In the genomic region with DNA sequence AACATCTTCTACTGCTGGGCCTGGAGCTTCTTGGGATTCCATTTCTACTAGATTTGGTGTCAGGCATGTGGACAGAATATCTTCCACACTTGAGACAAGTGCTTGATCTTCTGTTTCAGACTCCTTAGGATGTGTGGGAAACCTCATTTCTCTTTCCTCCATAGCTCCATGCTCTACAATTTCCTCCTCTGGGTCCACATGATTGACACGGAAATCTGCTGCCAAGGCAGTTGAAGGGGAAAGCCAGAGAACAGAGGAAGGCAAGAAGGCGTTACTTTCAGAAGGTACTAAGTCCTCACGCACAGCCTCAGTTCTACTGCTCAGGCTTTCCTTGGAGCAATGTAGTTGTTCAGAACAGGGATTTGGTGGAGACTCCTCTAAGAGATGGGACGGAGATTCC, we compare ENCODE assay signal across 23 cellular contexts. TPM values are rescaled to one million over a fixed set of nuclear protein-coding genes. Genes with fewer than 3 reads are reported as not detected.
A peak's percentile ranks its signal among the peaks of the same experiment; 100 is the strongest.
DNase-seq lines count a peak whose midpoint lies in the region; ATAC-seq, FAIRE-seq and TF ChIP-seq lines count a peak whose summit lies in the region.
"Had no signal": no experiment of that assay in that cellular context is flagged by ENCODE, and none has a peak within 500 bp of the region (broad histone marks: within the 10 kb centered on the region; RNA-seq: fewer than 3 reads in every experiment).

No MANE protein-coding gene starts in this region.

- peak overlapping the region; percentile 47 for H3K4me3 Mint-ChIP-seq in natural killer cell treated with Interleukin-12 subunit alpha and Interleukin-12 subunit beta and Interleukin-15 and Interleukin-18, amount 100 ng/mL, for 72 hours
- H3K4me3 Mint-ChIP-seq in natural killer cell, result no peak overlapping the region
- H3K4me3 Mint-ChIP-seq: CD4-positive, alpha-beta T cell; GM23338 had no signal

- no peak for DNase-seq in natural killer cell treated with Interleukin-12 subunit alpha and Interleukin-12 subunit beta and Interleukin-15 and Interleukin-18, amount 100 ng/mL, for 72 hours (ENCODE audit: low spot score)
- DNase-seq in natural killer cell, result no peak
- no peak for DNase-seq in GM12878 (ENCODE audit: low read depth, low spot score)
- no peak for DNase-seq in NCI-H187 treated with DMSO at 0.1 percent for 48 hours (lab: John Stamatoyannopoulos, UW)
- DNase-seq: ACHN; CD4-positive, alpha-beta T cell; COR-L47; DMS 273 treated with DMSO at 0.1 percent for 48 hours; DMS79 treated with DMSO at 0.1 percent for 48 hours; KG1; NCI-H1105; NCI-H2081; NCI-H2171; NCI-H524 treated with DMSO at 0.1 percent for 48 hours; NCI-H82; Peyer's patch had no signal

- no peak for TF ChIP-seq POLR2A in GM12878 (IDR thresholded peaks at IDR 0.05; ENCODE audit: low read depth, low read length)

- no peak overlapping the region for H3K27ac ChIP-seq in GM12878 (ENCODE audit: control insufficient read depth, insufficient read depth)
- H3K27ac ChIP-seq: BLaER1, HL-60, Peyer's patch, SJSA1 had no signal

- peaks cover 9% of the 10 kb centered on the region for H3K79me2 ChIP-seq in GM12878 (ENCODE audit: control insufficient read depth, insufficient read depth, low read length)

- peak overlapping the region in 1 of 2 donors; percentile 55 for H3K27ac Mint-ChIP-seq in natural killer cell treated with Interleukin-12 subunit alpha and Interleukin-12 subunit beta and Interleukin-15 and Interleukin-18, amount 100 ng/mL, for 72 hours
- no peak overlapping the region for H3K27ac Mint-ChIP-seq in natural killer cell
- H3K27ac Mint-ChIP-seq: CD4-positive, alpha-beta T cell; GM23338 had no signal

- H3K9ac ChIP-seq in GM12878 (ENCODE audit: control insufficient read depth, insufficient read depth, low read length), result no peak overlapping the region
- H3K9ac ChIP-seq: BLaER1 had no signal

- no peaks in the 10 kb centered on the region for H3K27me3 Mint-ChIP-seq in natural killer cell treated with Interleukin-12 subunit alpha and Interleukin-12 subunit beta and Interleukin-15 and Interleukin-18, amount 100 ng/mL, for 72 hours
- H3K27me3 Mint-ChIP-seq in natural killer cell (ENCODE audit: low read depth in 2 of 2), result no peaks in the 10 kb centered on the region
- H3K27me3 Mint-ChIP-seq: CD4-positive, alpha-beta T cell had no signal

- no peaks in the 10 kb centered on the region for H4K20me1 ChIP-seq in GM12878 (ENCODE audit: control insufficient read depth, insufficient read depth)

- no peak for TF ChIP-seq RAD21 in GM12878 (IDR thresholded peaks at IDR 0.05; ENCODE audit: insufficient read depth, low read depth, low read length)

- H3K4me1 ChIP-seq in GM12878 (ENCODE audit: control insufficient read depth, insufficient read depth, low read length), result no peaks in the 10 kb centered on the region
- H3K4me1 ChIP-seq: Peyer's patch, SJSA1 had no signal

- no peaks in the 10 kb centered on the region for H3K27me3 ChIP-seq in GM12878 (replicated peaks in 1 of 2; ENCODE audit: control insufficient read depth in 2 of 2, insufficient read depth in 2 of 2, low read length in 1 of 2)
- H3K27me3 ChIP-seq: BLaER1, Peyer's patch, SJSA1 had no signal

- 84% methylated on average over 4 of the region's 4 CpGs for WGBS in GM12878 (ENCODE audit: insufficient coverage, insufficient replicate concordance, low lambda C conversion rate, missing lambda C conversion rate)

- SMC1A ChIA-PET in GM12878 (lab: Charles Lee; ENCODE audit: uncharacterized antibody, unreplicated experiment), result interaction anchor here (1.5 to 3.7 kb wide), 6 partner anchors 10 to 119 kb away, joined by 3 to 25 read pairs (median 6); a partner anchor contains a TSS

- no peak for FAIRE-seq in GM12878 (lab: Jason Lieb, UNC)

- H3K4me2 ChIP-seq in GM12878 (ENCODE audit: control insufficient read depth, insufficient read depth), result no peak overlapping the region
- H3K4me2 ChIP-seq: BLaER1, GM23338 had no signal

- H3K4me1 Mint-ChIP-seq in natural killer cell treated with Interleukin-12 subunit alpha and Interleukin-12 subunit beta and Interleukin-15 and Interleukin-18, amount 100 ng/mL, for 72 hours (ENCODE audit: low read depth in 2 of 2), result peaks cover under 1 to 13% of the 10 kb centered on the region in 2 donors
- no peaks in the 10 kb centered on the region for H3K4me1 Mint-ChIP-seq in natural killer cell

- TF ChIP-seq CTCF in natural killer cell (IDR thresholded peaks at IDR 0.05) (no peak), GM12878 (IDR thresholded peaks at IDR 0.05 in 2 of 3, conservative IDR thresholded peaks at IDR 0.05 in 1 of 3; ENCODE audit: control insufficient read depth in 2 of 3, extremely low read depth in 1 of 3, insufficient read depth in 1 of 3, low read depth in 3 of 3, low read length in 3 of 3) (no peak)

- intact Hi-C loops in natural killer cell (cut with micrococcal nuclease) (no loop called here), GM12878 (cut with micrococcal nuclease; ENCODE audit: unreplicated experiment) (no loop called here)

- BruUV-seq in GM12878 (replicated peaks; lab: Mats Ljungman, UMichigan), result TSS peak; percentile 48

- POLR2A ChIA-PET in GM12878 (lab: Charles Lee), result interaction anchor here (0.8 to 8.1 kb wide), 6 partner anchors 14 to 148 kb away, joined by 3 to 91 read pairs (median 5); a partner anchor contains a TSS

- in situ Hi-C loops in GM12878 (cut with MboI), result no loop called here

- CTCF ChIA-PET in GM12878 (lab: Yijun Ruan, JAX), result interaction anchor here (0.8 to 1.5 kb wide), 5 partner anchors 9 to 51 kb away, joined by 4 read pairs; no protein-coding TSS in a partner anchor

- ATAC-seq in natural killer cell treated with Interleukin-12 subunit alpha and Interleukin-12 subunit beta and Interleukin-15 and Interleukin-18, amount 100 ng/mL, for 72 hours, result peak in 1 of 2 donors; percentile 61
- ATAC-seq in natural killer cell (no peak), GM12878 (no peak), HG03139 (IDR thresholded peaks at IDR 0.05; ENCODE audit: unreplicated experiment) (no peak)
- ATAC-seq: GM23338, Right ventricle myocardium inferior had no signal

- H3K36me3 ChIP-seq in GM12878 (ENCODE audit: control insufficient read depth in 2 of 2, insufficient read depth in 2 of 2, low read length in 1 of 2), result peaks cover 16 to 33% of the 10 kb centered on the region in 2 experiments

- no peaks in the 10 kb centered on the region for H3K9me3 ChIP-seq in GM12878 (replicated peaks; ENCODE audit: control insufficient read depth, insufficient read depth, low read length)
- H3K9me3 ChIP-seq: BLaER1, HAP-1, Peyer's patch, SJSA1 had no signal

- H3K4me3 ChIP-seq in GM12878, result no peak overlapping the region
- H3K4me3 ChIP-seq: BLaER1, GM23338, HAP-1, Peyer's patch, SJSA1 had no signal

- RAD21 ChIA-PET in GM12878 (lab: Charles Lee; ENCODE audit: unreplicated experiment), result interaction anchor here (1.2 to 2.6 kb wide), 3 partner anchors 13 to 44 kb away, joined by 4 to 11 read pairs (median 9); a partner anchor contains a TSS

- TF ChIP-seq EP300 in GM12878 (IDR thresholded peaks at IDR 0.05; ENCODE audit: borderline replicate concordance in 1 of 2, control insufficient read depth in 1 of 2, low read depth in 2 of 2, low read length in 2 of 2), result no peak

- H3K9me3 Mint-ChIP-seq in natural killer cell treated with Interleukin-12 subunit alpha and Interleukin-12 subunit beta and Interleukin-15 and Interleukin-18, amount 100 ng/mL, for 72 hours, result no peaks in the 10 kb centered on the region
- H3K9me3 Mint-ChIP-seq in natural killer cell, result no peaks in the 10 kb centered on the region
- H3K9me3 Mint-ChIP-seq: CD4-positive, alpha-beta T cell; GM23338 had no signal

- H2AFZ ChIP-seq in GM12878 (ENCODE audit: control insufficient read depth, low read depth, low read length), result no peak overlapping the region
- H2AFZ ChIP-seq: GM23338 had no signal

- H3K36me3 Mint-ChIP-seq in natural killer cell treated with Interleukin-12 subunit alpha and Interleukin-12 subunit beta and Interleukin-15 and Interleukin-18, amount 100 ng/mL, for 72 hours, result peaks cover 9% of the 10 kb centered on the region
- H3K36me3 Mint-ChIP-seq in natural killer cell, result no peaks in the 10 kb centered on the region

RNA-seq across cellular contexts. Expression of a gene that starts 6.6 kb away (rescaled TPM):
- 100 to 1,000 TPM in 1 of 2 donors, 10 to 100 TPM in 1; 80.7 to 198 TPM for total RNA-seq in natural killer cell treated with Interleukin-12 subunit alpha and Interleukin-12 subunit beta and Interleukin-15 and Interleukin-18, amount 100 ng/mL, for 72 hours
- total RNA-seq in natural killer cell, result 10 to 100 TPM; 18.0 to 19.6 (median 19.3) TPM
- 95.7 and 98.8 TPM in 2 replicates for total RNA-seq in GM12878 (2013; cell fraction: nucleolus; rRNA removed)
- total RNA-seq in GM12878 (2014; rRNA removed), result 101 and 102 TPM in 2 replicates
- 108 TPM in 2 replicates for total RNA-seq in GM12878 (2014; rRNA removed; fragmentation: Illumina TruSeq; extraction: Trizol)
- 103 TPM in 2 replicates for total RNA-seq in GM12878 (2021)
- polyA plus RNA-seq in GM12878 (2011; ENCODE audit: low read depth), result 44.0 TPM
- 161 and 166 TPM in 2 replicates for polyA plus RNA-seq in GM12878 (2011; rRNA removed)
- polyA plus RNA-seq in GM12878 (2011; cell fraction: cytosol; rRNA removed), result 122 and 127 TPM in 2 replicates
- 310 and 371 TPM in 2 replicates for polyA plus RNA-seq in GM12878 (2011; cell fraction: nucleus; rRNA removed)
- 56.6 and 69.1 TPM in 2 replicates for polyA plus RNA-seq in GM12878 (2012)
- polyA plus RNA-seq in GM12878 (2014; fragmentation: Illumina TruSeq; extraction: Trizol), result 96.2 and 101 TPM in 2 replicates
- polyA plus RNA-seq in GM12878 (2014; fragmentation: Nextera tagmentation; extraction: Ambion mirVana), result 100 to 1,000 TPM in 1 of 2 experiments, 10 to 100 TPM in 1; 73.5 to 139 TPM
- 84.4 and 86.9 TPM in 2 replicates for polyA plus RNA-seq in GM12878 (2014; rRNA removed)
- polyA plus RNA-seq in GM12878 (2016; fragmentation: Nextera tagmentation; extraction: Ambion mirVana), result 100 to 1,000 TPM; 167 to 171 TPM
- polyA minus RNA-seq in GM12878 (2011; rRNA and poly(A)+ RNA removed), result 126 and 150 TPM in 2 replicates
- polyA minus RNA-seq in GM12878 (2011; cell fraction: cytosol; rRNA and poly(A)+ RNA removed), result 76.2 and 81.5 TPM in 2 replicates
- polyA minus RNA-seq in GM12878 (2011; cell fraction: nucleus; rRNA and poly(A)+ RNA removed), result 168 and 169 TPM in 2 replicates

RNA-seq across cellular contexts. Expression of a gene that starts 15.6 kb away (rescaled TPM):
- total RNA-seq in natural killer cell treated with Interleukin-12 subunit alpha and Interleukin-12 subunit beta and Interleukin-15 and Interleukin-18, amount 100 ng/mL, for 72 hours, result 100 to 1,000 TPM in 1 of 2 donors, 10 to 100 TPM in 1; 36.8 to 164 TPM
- total RNA-seq in natural killer cell (10 to 100 TPM; 18.2 to 25.4 (median 23.0) TPM), GM12878 (2014; rRNA removed) (110 and 119 TPM in 2 replicates), GM12878 (2014; rRNA removed; fragmentation: Illumina TruSeq; extraction: Trizol) (55.9 and 62.4 TPM in 2 replicates), GM12878 (2021) (59.9 and 71.4 TPM in 2 replicates)
- total RNA-seq in GM12878 (2013; cell fraction: nucleolus; rRNA removed), result 72.5 and 78.6 TPM in 2 replicates
- 279 TPM for polyA plus RNA-seq in GM12878 (2011; ENCODE audit: low read depth)
- polyA plus RNA-seq in GM12878 (2011; rRNA removed) (109 and 268 TPM in 2 replicates), GM12878 (2014; fragmentation: Illumina TruSeq; extraction: Trizol) (62.1 and 89.8 TPM in 2 replicates), GM12878 (2014; fragmentation: Nextera tagmentation; extraction: Ambion mirVana) (100 to 1,000 TPM in 1 of 2 experiments, 10 to 100 TPM in 1; 66.6 to 107 TPM), GM12878 (2014; rRNA removed) (121 and 140 TPM in 2 replicates), GM12878 (2016; fragmentation: Nextera tagmentation; extraction: Ambion mirVana) (10 to 100 TPM; 16.0 to 19.3 TPM)
- polyA plus RNA-seq in GM12878 (2011; cell fraction: cytosol; rRNA removed), result 315 and 402 TPM in 2 replicates
- polyA plus RNA-seq in GM12878 (2011; cell fraction: nucleus; rRNA removed), result 308 and 460 TPM in 2 replicates
- polyA plus RNA-seq in GM12878 (2012), result 312 and 405 TPM in 2 replicates
- 274 and 308 TPM in 2 replicates for polyA minus RNA-seq in GM12878 (2011; rRNA and poly(A)+ RNA removed)
- polyA minus RNA-seq in GM12878 (2011; cell fraction: cytosol; rRNA and poly(A)+ RNA removed), result 52.6 and 67.9 TPM in 2 replicates
- 59.0 and 74.1 TPM in 2 replicates for polyA minus RNA-seq in GM12878 (2011; cell fraction: nucleus; rRNA and poly(A)+ RNA removed)

RNA-seq across cellular contexts. Expression of a gene that starts 20.9 kb away (rescaled TPM):
- total RNA-seq in natural killer cell treated with Interleukin-12 subunit alpha and Interleukin-12 subunit beta and Interleukin-15 and Interleukin-18, amount 100 ng/mL, for 72 hours, result 10 to 100 TPM; 74.9 to 93.2 TPM
- total RNA-seq in natural killer cell (10 to 100 TPM; 88.3 to 95.3 (median 92.3) TPM), GM12878 (2014; rRNA removed) (54.7 and 55.1 TPM in 2 replicates), GM12878 (2014; rRNA removed; fragmentation: Illumina TruSeq; extraction: Trizol) (32.8 and 36.0 TPM in 2 replicates), GM12878 (2021) (71.3 and 73.7 TPM in 2 replicates)
- total RNA-seq in GM12878 (2013; cell fraction: nucleolus; rRNA removed), result 125 and 128 TPM in 2 replicates
- 37.0 TPM for polyA plus RNA-seq in GM12878 (2011; ENCODE audit: low read depth)
- polyA plus RNA-seq in GM12878 (2011; rRNA removed) (32.2 and 41.7 TPM in 2 replicates), GM12878 (2014; fragmentation: Illumina TruSeq; extraction: Trizol) (62.0 and 70.6 TPM in 2 replicates), GM12878 (2014; fragmentation: Nextera tagmentation; extraction: Ambion mirVana) (10 to 100 TPM; 27.5 to 32.2 TPM), GM12878 (2014; rRNA removed) (46.8 and 47.0 TPM in 2 replicates), GM12878 (2016; fragmentation: Nextera tagmentation; extraction: Ambion mirVana) (10 to 100 TPM; 67.9 to 71.8 TPM)
- 80.6 and 93.3 TPM in 2 replicates for polyA plus RNA-seq in GM12878 (2011; cell fraction: cytosol; rRNA removed)
- 105 and 109 TPM in 2 replicates for polyA plus RNA-seq in GM12878 (2011; cell fraction: nucleus; rRNA removed)
- polyA plus RNA-seq in GM12878 (2012), result 64.2 and 67.9 TPM in 2 replicates
- 35.0 and 59.7 TPM in 2 replicates for polyA minus RNA-seq in GM12878 (2011; rRNA and poly(A)+ RNA removed)
- polyA minus RNA-seq in GM12878 (2011; cell fraction: cytosol; rRNA and poly(A)+ RNA removed), result 27.9 and 28.9 TPM in 2 replicates
- polyA minus RNA-seq in GM12878 (2011; cell fraction: nucleus; rRNA and poly(A)+ RNA removed), result 28.0 and 40.9 TPM in 2 replicates

RNA-seq across cellular contexts. Expression of a gene that starts 21.7 kb away (rescaled TPM):
- 100 to 1,000 TPM in 1 of 2 donors, 10 to 100 TPM in 1; 34.4 to 108 TPM for total RNA-seq in natural killer cell treated with Interleukin-12 subunit alpha and Interleukin-12 subunit beta and Interleukin-15 and Interleukin-18, amount 100 ng/mL, for 72 hours
- total RNA-seq in natural killer cell (10 to 100 TPM in 2 of 3 donors, 1 to 10 TPM in 1; 10.0 to 14.6 (median 14.0) TPM), GM12878 (2014; rRNA removed) (8.5 and 9.2 TPM in 2 replicates), GM12878 (2014; rRNA removed; fragmentation: Illumina TruSeq; extraction: Trizol) (8.4 and 9.0 TPM in 2 replicates), GM12878 (2021) (11.3 and 13.0 TPM in 2 replicates)
- 109 and 119 TPM in 2 replicates for total RNA-seq in GM12878 (2013; cell fraction: nucleolus; rRNA removed)
- polyA plus RNA-seq in GM12878 (2011; ENCODE audit: low read depth), result 5.3 TPM
- polyA plus RNA-seq in GM12878 (2011; rRNA removed) (18.6 and 22.4 TPM in 2 replicates), GM12878 (2014; fragmentation: Illumina TruSeq; extraction: Trizol) (12.7 and 13.9 TPM in 2 replicates), GM12878 (2014; fragmentation: Nextera tagmentation; extraction: Ambion mirVana) (1 to 10 TPM in 1 of 2 experiments, under 1 TPM in 1; 0.52 to 1.0 TPM), GM12878 (2014; rRNA removed) (13.2 and 18.0 TPM in 2 replicates), GM12878 (2016; fragmentation: Nextera tagmentation; extraction: Ambion mirVana) (1 to 10 TPM; 1.7 to 3.6 TPM)
- 12.7 and 16.3 TPM in 2 replicates for polyA plus RNA-seq in GM12878 (2011; cell fraction: cytosol; rRNA removed)
- polyA plus RNA-seq in GM12878 (2011; cell fraction: nucleus; rRNA removed), result 103 and 108 TPM in 2 replicates
- polyA plus RNA-seq in GM12878 (2012), result 4.7 and 6.5 TPM in 2 replicates
- 21.1 and 26.9 TPM in 2 replicates for polyA minus RNA-seq in GM12878 (2011; rRNA and poly(A)+ RNA removed)
- polyA minus RNA-seq in GM12878 (2011; cell fraction: cytosol; rRNA and poly(A)+ RNA removed), result 2.7 and 4.6 TPM in 2 replicates
- 28.4 and 39.0 TPM in 2 replicates for polyA minus RNA-seq in GM12878 (2011; cell fraction: nucleus; rRNA and poly(A)+ RNA removed)

RNA-seq across cellular contexts. Expression of a gene that starts 39.8 kb away (rescaled TPM):
- 100 to 1,000 TPM; 104 to 135 TPM for total RNA-seq in natural killer cell treated with Interleukin-12 subunit alpha and Interleukin-12 subunit beta and Interleukin-15 and Interleukin-18, amount 100 ng/mL, for 72 hours
- total RNA-seq in natural killer cell, result 100 to 1,000 TPM in 1 of 3 donors, 10 to 100 TPM in 2; 79.1 to 106 (median 79.3) TPM
- 161 and 194 TPM in 2 replicates for total RNA-seq in GM12878 (2013; cell fraction: nucleolus; rRNA removed)
- 109 and 117 TPM in 2 replicates for total RNA-seq in GM12878 (2014; rRNA removed)
- 45.6 and 47.2 TPM in 2 replicates for total RNA-seq in GM12878 (2014; rRNA removed; fragmentation: Illumina TruSeq; extraction: Trizol)
- total RNA-seq in GM12878 (2021), result 70.7 and 75.6 TPM in 2 replicates
- polyA plus RNA-seq in GM12878 (2011; ENCODE audit: low read depth), result 22.1 TPM
- polyA plus RNA-seq in GM12878 (2011; rRNA removed), result 275 and 436 TPM in 2 replicates
- polyA plus RNA-seq in GM12878 (2011; cell fraction: cytosol; rRNA removed), result 263 and 384 TPM in 2 replicates
- 704 and 944 TPM in 2 replicates for polyA plus RNA-seq in GM12878 (2011; cell fraction: nucleus; rRNA removed)
- polyA plus RNA-seq in GM12878 (2012), result 46.6 and 60.8 TPM in 2 replicates
- polyA plus RNA-seq in GM12878 (2014; fragmentation: Illumina TruSeq; extraction: Trizol), result 28.9 and 68.4 TPM in 2 replicates
- polyA plus RNA-seq in GM12878 (2014; fragmentation: Nextera tagmentation; extraction: Ambion mirVana), result 1 to 10 TPM; 2.7 to 7.4 TPM
- polyA plus RNA-seq in GM12878 (2014; rRNA removed), result 126 and 135 TPM in 2 replicates
- polyA plus RNA-seq in GM12878 (2016; fragmentation: Nextera tagmentation; extraction: Ambion mirVana), result 10 to 100 TPM; 38.5 to 46.1 TPM
- polyA minus RNA-seq in GM12878 (2011; rRNA and poly(A)+ RNA removed), result 124 and 179 TPM in 2 replicates
- polyA minus RNA-seq in GM12878 (2011; cell fraction: cytosol; rRNA and poly(A)+ RNA removed), result 49.2 and 83.6 TPM in 2 replicates
- 211 and 217 TPM in 2 replicates for polyA minus RNA-seq in GM12878 (2011; cell fraction: nucleus; rRNA and poly(A)+ RNA removed)
